In the genomic region with DNA sequence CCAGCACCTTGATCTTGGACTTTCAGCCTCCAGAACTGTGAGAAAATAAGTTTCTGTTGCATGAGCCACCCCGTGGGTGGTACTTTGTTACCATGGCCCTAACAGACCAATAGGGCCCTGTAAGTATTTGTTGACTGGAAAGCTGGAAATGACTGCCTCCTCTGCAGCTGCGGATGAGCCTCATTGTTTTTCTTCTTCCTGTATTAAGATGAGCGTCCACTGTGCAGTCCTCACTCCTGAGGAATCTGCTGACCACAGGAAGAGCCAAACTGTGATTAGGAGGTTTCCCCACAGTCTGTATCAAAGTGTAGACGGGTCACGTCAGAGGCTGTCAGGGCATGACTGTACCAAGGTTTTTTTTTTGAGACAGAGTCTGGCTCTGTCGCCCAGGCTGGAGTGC, we compare ENCODE assay signal across 18 cellular contexts. TPM values are rescaled to one million over a fixed set of nuclear protein-coding genes. Genes with fewer than 3 reads are reported as not detected.
DNase-seq lines count a peak whose midpoint lies in the region; ATAC-seq and TF ChIP-seq lines count a peak whose summit lies in the region.
"Had no signal": no experiment of that assay in that cellular context is flagged by ENCODE, and none has a peak within 500 bp of the region (broad histone marks: within the 10 kb centered on the region; RNA-seq: fewer than 3 reads in every experiment).

No MANE protein-coding gene starts in this region.

- ATAC-seq in heart left ventricle: peak; percentile 29 to 83 (median 60)
- no peak for ATAC-seq in lung (ENCODE audit: insufficient read depth, low FRiP score)
- ATAC-seq in upper lobe of left lung (ENCODE audit: low FRiP score in 2 of 2): peak in 1 of 2 donors; percentile 20
- ATAC-seq in HG03280 (IDR thresholded peaks at IDR 0.05; ENCODE audit: unreplicated experiment): no peak
- ATAC-seq in GM18868 (IDR thresholded peaks at IDR 0.05; ENCODE audit: unreplicated experiment): no peak
- ATAC-seq: stimulated activated memory B cell treated with anti-CD40 and anti-IgM and Interleukin-4, amounts not matched to agents 10 μg/mL and 1 μg/mL and 100 μg/mL, for 72 hours had no signal

- TF ChIP-seq EP300 in upper lobe of left lung (IDR thresholded peaks at IDR 0.05): peak in 3 of 4 donors; percentile 73 to 94 (median 85)

- no peaks in the 10 kb centered on the region for H3K36me3 ChIP-seq in heart left ventricle
- no peaks in the 10 kb centered on the region for H3K36me3 ChIP-seq in lung (ENCODE audit: control insufficient read depth in 2 of 2, insufficient read depth in 2 of 2, low read length in 2 of 2)
- H3K36me3 ChIP-seq in upper lobe of left lung: no peaks in the 10 kb centered on the region
- H3K36me3 ChIP-seq: cardiac muscle cell had no signal

- H3K4me3 ChIP-seq in heart left ventricle (no peak overlapping the region), fibroblast of mammary gland (ENCODE audit: control insufficient read depth, low read depth, low read length) (no peak overlapping the region), lung (no peak overlapping the region), upper lobe of left lung (no peak overlapping the region)
- H3K4me3 ChIP-seq: cardiac muscle cell had no signal

- peaks cover 5 to 44% (median 17%) of the 10 kb centered on the region in 12 donors for H3K4me1 ChIP-seq in heart left ventricle
- peaks cover 0 to 27% of the 10 kb centered on the region in 2 donors for H3K4me1 ChIP-seq in lung (ENCODE audit: control insufficient read depth in 2 of 2, insufficient read depth in 2 of 2, low read length in 2 of 2)
- H3K4me1 ChIP-seq in upper lobe of left lung: peaks cover 37 to 47% (median 39%) of the 10 kb centered on the region in 4 donors

- TF ChIP-seq POLR2A in heart left ventricle (IDR thresholded peaks at IDR 0.05) (no peak), upper lobe of left lung (IDR thresholded peaks at IDR 0.05) (no peak)

- H3K27me3 ChIP-seq in heart left ventricle (no peaks in the 10 kb centered on the region), lung (ENCODE audit: control insufficient read depth, insufficient read depth) (no peaks in the 10 kb centered on the region), upper lobe of left lung (no peaks in the 10 kb centered on the region)
- H3K27me3 ChIP-seq: cardiac muscle cell had no signal

- H3K9me3 ChIP-seq in heart left ventricle: peaks cover 0 to 5% (median 0%) of the 10 kb centered on the region in 12 donors
- no peaks in the 10 kb centered on the region for H3K9me3 ChIP-seq in lung (ENCODE audit: control insufficient read depth in 2 of 2, insufficient read depth in 1 of 2, low read length in 1 of 2)
- H3K9me3 ChIP-seq in upper lobe of left lung: no peaks in the 10 kb centered on the region

- DNase-seq in heart left ventricle: peak in 2 of 5 donors; percentile 27 to 42
- no peak for DNase-seq in cardiac septum (ENCODE audit: low spot score)
- DNase-seq in fibroblast of mammary gland (ENCODE audit: low read depth): peak; percentile 62
- no peak for DNase-seq in lung (ENCODE audit: low spot score)
- no peak for DNase-seq in upper lobe of left lung
- no peak for DNase-seq in LoVo (ENCODE audit: low spot score)
- DNase-seq: activated CD4-positive, alpha-beta T cell treated with anti-CD3 and anti-CD28 coated beads for 48 hours; activated T-cell treated with anti-CD3 and anti-CD28 coated beads for 4 hours; CD4-positive, CD25-positive, alpha-beta regulatory T cell; endodermal cell; foreskin melanocyte; HFFc6; occipital lobe; T1000 had no signal

- TF ChIP-seq CTCF in heart left ventricle (IDR thresholded peaks at IDR 0.05) (no peak), fibroblast of mammary gland (conservative IDR thresholded peaks at IDR 0.05; ENCODE audit: control insufficient read depth, insufficient read depth, low read depth, low read length) (no peak), lung (IDR thresholded peaks at IDR 0.05; ENCODE audit: control extremely low read depth, extremely low read depth) (no peak), upper lobe of left lung (IDR thresholded peaks at IDR 0.05) (no peak)

- intact Hi-C loops in heart left ventricle (cut with DNase I) (loop anchor here in 2 of 10 donors (10.0 kb wide), 2 partner anchors 80 to 190 kb away; partner anchors contain the start of gene RBL2 (in 1 of the 2)), cardiac septum (cut with DNase I) (no loop called here)

- WGBS in heart left ventricle, 4 donors: 51 to 72% (median 69%) methylated on average over 6 of the region's 6 CpGs
- WGBS in lung, 2 donors: 68 to 86% methylated on average over 6 of the region's 6 CpGs
- WGBS in upper lobe of left lung, 2 donors: 68 to 72% methylated on average over 4 to 6 of the region's 6 CpGs

- H3K27ac ChIP-seq in heart left ventricle: peak overlapping the region; percentile 38 to 93 (median 66)
- peak overlapping the region; percentile 27 to 49 for H3K27ac ChIP-seq in lung (ENCODE audit: low read depth in 1 of 2, low read length in 1 of 2)
- peak overlapping the region in 3 of 4 donors; percentile 59 to 94 (median 73) for H3K27ac ChIP-seq in upper lobe of left lung
- H3K27ac ChIP-seq: cardiac muscle cell had no signal

RNA-seq across cellular contexts. Expression of gene AKTIP, which starts 12.2 kb away (rescaled TPM):
- 100 to 1,000 TPM in 3 of 9 donors, 10 to 100 TPM in 6; 47.5 to 108 (median 84.2) TPM for total RNA-seq in heart left ventricle
- 10 to 100 TPM; 33.6 to 65.8 TPM for polyA plus RNA-seq in heart left ventricle
- total RNA-seq in cardiac septum: 63.1 TPM
- total RNA-seq in lung: 10 to 100 TPM; 45.0 to 48.5 TPM
- 10 to 100 TPM; 23.1 to 24.3 TPM for polyA plus RNA-seq in lung
- 10 to 100 TPM; 35.6 to 61.3 (median 47.0) TPM for total RNA-seq in upper lobe of left lung

Comparison
In these comparisons a context has a peak if more than half of its experiments do, and no peak if none do; other contexts are left out.
1. ATAC-seq: peak in heart left ventricle (4 of 4); none in lung (single experiment), HG03280 (single experiment) and GM18868 (single experiment).
2. Peak in every context shown above with its lines, with median percentiles within 50 percentile points of each other: H3K27ac ChIP-seq.